In genomic region chr6:168711049-168711640, GRCh38 we compare ENCODE assay signal across 10 cellular contexts.
DNase-seq lines count a peak whose midpoint lies in the region; ATAC-seq and TF ChIP-seq lines count a peak whose summit lies in the region.
"Had no signal": no experiment of that assay in that cellular context is flagged by ENCODE, and none has a peak within 500 bp of the region (broad histone marks: within the 10 kb centered on the region; RNA-seq: fewer than 3 reads in every experiment).

No MANE protein-coding gene starts in this region.

- H4K8ac ChIP-seq in mesendoderm (ENCODE audit: low read depth, low read length), result no peak overlapping the region

- no peak overlapping the region for H2BK120ac ChIP-seq in mesendoderm (ENCODE audit: low read depth, low read length)

- WGBS in endodermal cell (ENCODE audit: insufficient coverage in 1 of 2, insufficient read length in 1 of 2), 2 experiments, result 60 to 62% methylated on average over 2 to 5 of the region's 5 CpGs
- no CpG with 5 or more reads among the region's 5 CpGs for WGBS in mesendoderm (ENCODE audit: extremely low coverage, insufficient coverage, low lambda C conversion rate)

- no peak overlapping the region for H2BK15ac ChIP-seq in mesendoderm (replicated peaks; ENCODE audit: low read depth)

- H3K9me3 Mint-ChIP-seq in endodermal cell, result peaks cover 8% of the 10 kb centered on the region
- no peaks in the 10 kb centered on the region for H3K9me3 Mint-ChIP-seq in osteocyte (ENCODE audit: unreplicated experiment)

- no peak overlapping the region for H3K56ac ChIP-seq in mesendoderm (ENCODE audit: low read length)

- peaks cover 10% of the 10 kb centered on the region for H3K9me3 ChIP-seq in endodermal cell (ENCODE audit: control insufficient read depth, low read length)

- no peaks in the 10 kb centered on the region for H3K79me2 ChIP-seq in mesendoderm (ENCODE audit: control insufficient read depth, insufficient read depth, low read length)

- H3K4me3 Mint-ChIP-seq in endodermal cell (no peak overlapping the region), osteocyte (ENCODE audit: unreplicated experiment) (no peak overlapping the region)

- TF ChIP-seq CTCF in GM12865 (IDR thresholded peaks at IDR 0.05; ENCODE audit: insufficient read depth, low read depth, low read length, missing control alignments), result peak; percentile 5
- TF ChIP-seq CTCF in NB4 (IDR thresholded peaks at IDR 0.05; ENCODE audit: low read depth, low read length), result peak; percentile 40
- TF ChIP-seq CTCF in endodermal cell (conservative IDR thresholded peaks at IDR 0.05), result peak; percentile 72
- peak; percentile 55 for TF ChIP-seq CTCF in osteocyte (IDR thresholded peaks at IDR 0.05)
- no peak for TF ChIP-seq CTCF in GM13976 (IDR thresholded peaks at IDR 0.05; ENCODE audit: borderline replicate concordance, control extremely low read depth, extremely low read depth, insufficient read depth, missing control alignments)

- no peaks in the 10 kb centered on the region for H3K27me3 Mint-ChIP-seq in endodermal cell (ENCODE audit: insufficient read depth)
- H3K27me3 Mint-ChIP-seq in osteocyte (ENCODE audit: unreplicated experiment), result peaks cover 7% of the 10 kb centered on the region

- H3K27ac Mint-ChIP-seq in endodermal cell, result no peak overlapping the region
- H3K27ac Mint-ChIP-seq in osteocyte (ENCODE audit: unreplicated experiment), result no peak overlapping the region

- H3K79me1 ChIP-seq in mesendoderm (ENCODE audit: low read length), result no peaks in the 10 kb centered on the region

- H3K36me3 ChIP-seq in endodermal cell (ENCODE audit: control insufficient read depth, insufficient read depth, low read length) (no peaks in the 10 kb centered on the region), mesendoderm (ENCODE audit: control insufficient read depth, insufficient read depth, low read length) (no peaks in the 10 kb centered on the region)

- H3K27me3 ChIP-seq in endodermal cell (ENCODE audit: control insufficient read depth, insufficient read depth, low read length, poor library complexity, severe bottlenecking) (no peaks in the 10 kb centered on the region), mesendoderm (ENCODE audit: insufficient read depth, low read length, poor library complexity) (no peaks in the 10 kb centered on the region)

- no peaks in the 10 kb centered on the region for H3K4me1 ChIP-seq in endodermal cell (ENCODE audit: control insufficient read depth, insufficient read depth, low read length)
- H3K4me1 ChIP-seq in mesendoderm (ENCODE audit: control insufficient read depth, low read depth, low read length), result no peaks in the 10 kb centered on the region

- DNase-seq in GM12865 (ENCODE audit: low read depth) (no peak), NB4 (ENCODE audit: low read depth) (no peak), endodermal cell (no peak), osteocyte (ENCODE audit: extremely low spot score, unreplicated experiment) (peak; percentile 13), GM13976 (ENCODE audit: low spot score) (no peak), mesendoderm (no peak), NCI-H1417 (lab: John Stamatoyannopoulos, UW) (no peak)
- DNase-seq: EL, NCI-H345 had no signal

- no peaks in the 10 kb centered on the region for H3K4me1 Mint-ChIP-seq in endodermal cell
- no peaks in the 10 kb centered on the region for H3K4me1 Mint-ChIP-seq in osteocyte (ENCODE audit: unreplicated experiment)

- no peak overlapping the region for H3K23ac ChIP-seq in mesendoderm (ENCODE audit: low read length)

- H3K4me2 ChIP-seq in mesendoderm (ENCODE audit: low read length), result no peak overlapping the region

- in situ Hi-C loops in GM13976 (cut with MboI; ENCODE audit: low sequenced_read_pairs, unreplicated experiment), result no loop called here

- no peaks in the 10 kb centered on the region for H3K36me3 Mint-ChIP-seq in endodermal cell (ENCODE audit: low read depth)
- no peaks in the 10 kb centered on the region for H3K36me3 Mint-ChIP-seq in osteocyte (ENCODE audit: unreplicated experiment)

- no peak for ATAC-seq in HG03342 (IDR thresholded peaks at IDR 0.05; ENCODE audit: unreplicated experiment)

- H3K27ac ChIP-seq in endodermal cell (ENCODE audit: low read depth, low read length), result no peak overlapping the region
- no peak overlapping the region for H3K27ac ChIP-seq in mesendoderm (ENCODE audit: low read depth, low read length)

- no peak overlapping the region for H3K4me3 ChIP-seq in GM12865 (ENCODE audit: low read depth, low read length)
- no peak overlapping the region for H3K4me3 ChIP-seq in NB4 (ENCODE audit: low read depth, low read length)
- H3K4me3 ChIP-seq in endodermal cell (ENCODE audit: low read length), result no peak overlapping the region
- H3K4me3 ChIP-seq in mesendoderm (ENCODE audit: low read length), result no peak overlapping the region

- no peak for TF ChIP-seq POLR2A in NB4 (IDR thresholded peaks at IDR 0.05; ENCODE audit: extremely low read depth, insufficient read length)

- no peak overlapping the region for H2AK5ac ChIP-seq in mesendoderm (ENCODE audit: low read length)

- no peak overlapping the region for H3K4ac ChIP-seq in mesendoderm (ENCODE audit: low read depth, low read length)

- no peak overlapping the region for H3K9ac ChIP-seq in endodermal cell (ENCODE audit: extremely low read depth, low read length, poor library complexity, severe bottlenecking)
- no peak overlapping the region for H3K9ac ChIP-seq in mesendoderm (ENCODE audit: low read length)

- no peak overlapping the region for H2BK5ac ChIP-seq in mesendoderm (ENCODE audit: low read length)

- H4K5ac ChIP-seq in mesendoderm (ENCODE audit: low read length), result no peak overlapping the region

- H3K18ac ChIP-seq in mesendoderm (ENCODE audit: low read length), result no peak overlapping the region
